ENCODE assay signal across 1 cellular context in the genomic region with DNA sequence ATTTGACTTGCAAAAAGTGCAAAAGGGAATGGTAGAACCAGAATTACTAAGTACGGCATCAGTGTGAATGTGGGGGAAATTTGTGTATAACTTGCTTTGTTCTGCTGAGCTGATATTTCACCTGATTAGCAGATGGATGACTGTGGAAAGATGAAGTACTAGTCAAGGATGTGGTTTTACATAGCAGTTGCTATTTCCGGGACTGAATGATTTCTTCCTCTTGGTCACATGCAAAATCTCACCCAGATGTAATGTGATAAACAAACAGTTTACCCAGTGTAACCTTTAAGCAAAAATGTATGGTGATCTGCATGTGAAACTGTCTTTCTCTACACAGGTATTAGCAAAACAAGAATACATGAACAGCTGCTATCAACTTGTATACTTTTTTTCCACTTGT.
TF ChIP-seq lines count a peak whose summit lies in the region.

No MANE protein-coding gene starts in this region.

TF ChIP-seq in WTC11, 78 proteins besides CTCF, POLR2A, EP300 and RAD21 (continued from another document):
- TF ChIP-seq, protein P1, sequence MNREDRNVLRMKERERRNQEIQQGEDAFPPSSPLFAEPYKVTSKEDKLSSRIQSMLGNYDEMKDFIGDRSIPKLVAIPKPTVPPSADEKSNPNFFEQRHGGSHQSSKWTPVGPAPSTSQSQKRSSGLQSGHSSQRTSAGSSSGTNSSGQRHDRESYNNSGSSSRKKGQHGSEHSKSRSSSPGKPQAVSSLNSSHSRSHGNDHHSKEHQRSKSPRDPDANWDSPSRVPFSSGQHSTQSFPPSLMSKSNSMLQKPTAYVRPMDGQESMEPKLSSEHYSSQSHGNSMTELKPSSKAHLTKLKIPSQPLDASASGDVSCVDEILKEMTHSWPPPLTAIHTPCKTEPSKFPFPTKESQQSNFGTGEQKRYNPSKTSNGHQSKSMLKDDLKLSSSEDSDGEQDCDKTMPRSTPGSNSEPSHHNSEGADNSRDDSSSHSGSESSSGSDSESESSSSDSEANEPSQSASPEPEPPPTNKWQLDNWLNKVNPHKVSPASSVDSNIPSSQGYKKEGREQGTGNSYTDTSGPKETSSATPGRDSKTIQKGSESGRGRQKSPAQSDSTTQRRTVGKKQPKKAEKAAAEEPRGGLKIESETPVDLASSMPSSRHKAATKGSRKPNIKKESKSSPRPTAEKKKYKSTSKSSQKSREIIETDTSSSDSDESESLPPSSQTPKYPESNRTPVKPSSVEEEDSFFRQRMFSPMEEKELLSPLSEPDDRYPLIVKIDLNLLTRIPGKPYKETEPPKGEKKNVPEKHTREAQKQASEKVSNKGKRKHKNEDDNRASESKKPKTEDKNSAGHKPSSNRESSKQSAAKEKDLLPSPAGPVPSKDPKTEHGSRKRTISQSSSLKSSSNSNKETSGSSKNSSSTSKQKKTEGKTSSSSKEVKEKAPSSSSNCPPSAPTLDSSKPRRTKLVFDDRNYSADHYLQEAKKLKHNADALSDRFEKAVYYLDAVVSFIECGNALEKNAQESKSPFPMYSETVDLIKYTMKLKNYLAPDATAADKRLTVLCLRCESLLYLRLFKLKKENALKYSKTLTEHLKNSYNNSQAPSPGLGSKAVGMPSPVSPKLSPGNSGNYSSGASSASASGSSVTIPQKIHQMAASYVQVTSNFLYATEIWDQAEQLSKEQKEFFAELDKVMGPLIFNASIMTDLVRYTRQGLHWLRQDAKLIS (CRISPR knock-in tag; IDR thresholded peaks at IDR 0.05; ENCODE audit: borderline replicate concordance), result no peak
- TF ChIP-seq OVOL2 (CRISPR knock-in tag; IDR thresholded peaks at IDR 0.05; ENCODE audit: borderline replicate concordance) (no peak), JAZF1 (CRISPR knock-in tag; IDR thresholded peaks at IDR 0.05) (no peak), RELA (CRISPR knock-in tag; IDR thresholded peaks at IDR 0.05; ENCODE audit: borderline replicate concordance) (no peak), SP1 (CRISPR knock-in tag; conservative IDR thresholded peaks at IDR 0.05) (no peak), ZNF416 (CRISPR knock-in tag; IDR thresholded peaks at IDR 0.05) (no peak), RORB (CRISPR knock-in tag; IDR thresholded peaks at IDR 0.05) (no peak), NFATC4 (CRISPR knock-in tag; IDR thresholded peaks at IDR 0.05) (no peak)
- TF ChIP-seq, protein P2, sequence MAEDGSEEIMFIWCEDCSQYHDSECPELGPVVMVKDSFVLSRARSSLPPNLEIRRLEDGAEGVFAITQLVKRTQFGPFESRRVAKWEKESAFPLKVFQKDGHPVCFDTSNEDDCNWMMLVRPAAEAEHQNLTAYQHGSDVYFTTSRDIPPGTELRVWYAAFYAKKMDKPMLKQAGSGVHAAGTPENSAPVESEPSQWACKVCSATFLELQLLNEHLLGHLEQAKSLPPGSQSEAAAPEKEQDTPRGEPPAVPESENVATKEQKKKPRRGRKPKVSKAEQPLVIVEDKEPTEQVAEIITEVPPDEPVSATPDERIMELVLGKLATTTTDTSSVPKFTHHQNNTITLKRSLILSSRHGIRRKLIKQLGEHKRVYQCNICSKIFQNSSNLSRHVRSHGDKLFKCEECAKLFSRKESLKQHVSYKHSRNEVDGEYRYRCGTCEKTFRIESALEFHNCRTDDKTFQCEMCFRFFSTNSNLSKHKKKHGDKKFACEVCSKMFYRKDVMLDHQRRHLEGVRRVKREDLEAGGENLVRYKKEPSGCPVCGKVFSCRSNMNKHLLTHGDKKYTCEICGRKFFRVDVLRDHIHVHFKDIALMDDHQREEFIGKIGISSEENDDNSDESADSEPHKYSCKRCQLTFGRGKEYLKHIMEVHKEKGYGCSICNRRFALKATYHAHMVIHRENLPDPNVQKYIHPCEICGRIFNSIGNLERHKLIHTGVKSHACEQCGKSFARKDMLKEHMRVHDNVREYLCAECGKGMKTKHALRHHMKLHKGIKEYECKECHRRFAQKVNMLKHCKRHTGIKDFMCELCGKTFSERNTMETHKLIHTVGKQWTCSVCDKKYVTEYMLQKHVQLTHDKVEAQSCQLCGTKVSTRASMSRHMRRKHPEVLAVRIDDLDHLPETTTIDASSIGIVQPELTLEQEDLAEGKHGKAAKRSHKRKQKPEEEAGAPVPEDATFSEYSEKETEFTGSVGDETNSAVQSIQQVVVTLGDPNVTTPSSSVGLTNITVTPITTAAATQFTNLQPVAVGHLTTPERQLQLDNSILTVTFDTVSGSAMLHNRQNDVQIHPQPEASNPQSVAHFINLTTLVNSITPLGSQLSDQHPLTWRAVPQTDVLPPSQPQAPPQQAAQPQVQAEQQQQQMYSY (CRISPR knock-in tag; IDR thresholded peaks at IDR 0.05), result no peak
- TF ChIP-seq, protein P3, sequence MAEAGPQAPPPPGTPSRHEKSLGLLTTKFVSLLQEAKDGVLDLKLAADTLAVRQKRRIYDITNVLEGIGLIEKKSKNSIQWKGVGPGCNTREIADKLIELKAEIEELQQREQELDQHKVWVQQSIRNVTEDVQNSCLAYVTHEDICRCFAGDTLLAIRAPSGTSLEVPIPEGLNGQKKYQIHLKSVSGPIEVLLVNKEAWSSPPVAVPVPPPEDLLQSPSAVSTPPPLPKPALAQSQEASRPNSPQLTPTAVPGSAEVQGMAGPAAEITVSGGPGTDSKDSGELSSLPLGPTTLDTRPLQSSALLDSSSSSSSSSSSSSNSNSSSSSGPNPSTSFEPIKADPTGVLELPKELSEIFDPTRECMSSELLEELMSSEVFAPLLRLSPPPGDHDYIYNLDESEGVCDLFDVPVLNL (CRISPR knock-in tag; IDR thresholded peaks at IDR 0.05; ENCODE audit: borderline replicate concordance, low read depth), result no peak
TF ChIP-seq in WTC11: peak in this region for 0.
